ENCODE assay signal across 17 cellular contexts in genomic region chr12:67413577-67413976, GRCh38.
DNase-seq lines count a peak whose midpoint lies in the region; ATAC-seq and TF ChIP-seq lines count a peak whose summit lies in the region.
"Had no signal": no experiment of that assay in that cellular context is flagged by ENCODE, and none has a peak within 500 bp of the region (broad histone marks: within the 10 kb centered on the region; RNA-seq: fewer than 3 reads in every experiment).

No MANE protein-coding gene starts in this region.

- ATAC-seq in GM19463 (IDR thresholded peaks at IDR 0.05; ENCODE audit: unreplicated experiment), result no peak
- ATAC-seq: activated T-cell treated with anti-CD3 and anti-CD28 coated beads, Interleukin-2, amount 50 U/mL, for 72 hours; HepG2; T-helper 17 cell had no signal

- H3K27ac ChIP-seq in breast epithelium (no peak overlapping the region), SJCRH30 (peak overlapping the region; percentile 42)
- H3K27ac ChIP-seq: hepatocyte, neural progenitor cell, uterus had no signal

- H3K4me3 Mint-ChIP-seq in MCF 10A (ENCODE audit: unreplicated experiment), result no peak overlapping the region
- H3K4me3 Mint-ChIP-seq: activated B cell treated with CpG ODN at 0.5 μM for 24 hours; activated T-cell treated with anti-CD3 and anti-CD28 coated beads, Interleukin-2, amount 50 U/mL, for 72 hours; neural progenitor cell; T-helper 17 cell had no signal

- no peaks in the 10 kb centered on the region for H3K27me3 Mint-ChIP-seq in MCF 10A (ENCODE audit: insufficient read depth, unreplicated experiment)
- H3K27me3 Mint-ChIP-seq: activated B cell treated with CpG ODN at 0.5 μM for 24 hours, T-helper 17 cell had no signal

- H3K4me1 Mint-ChIP-seq in MCF 10A (ENCODE audit: insufficient read depth, unreplicated experiment), result peaks cover 13% of the 10 kb centered on the region
- H3K4me1 Mint-ChIP-seq: activated B cell treated with CpG ODN at 0.5 μM for 24 hours, T-helper 17 cell had no signal

- in situ Hi-C loops in GM13977 (cut with MboI; ENCODE audit: low pct_unique_long_range_greater_than_20kb, low sequenced_read_pairs, unreplicated experiment), result no loop called here

- BruUV-seq in MCF 10A (replicated peaks; lab: Mats Ljungman, UMichigan), result no TSS peak

- H3K36me3 ChIP-seq in breast epithelium (no peaks in the 10 kb centered on the region), SJCRH30 (no peaks in the 10 kb centered on the region)
- H3K36me3 ChIP-seq: neural progenitor cell, uterus had no signal

- H3K27me3 ChIP-seq in breast epithelium (no peaks in the 10 kb centered on the region), SJCRH30 (no peaks in the 10 kb centered on the region)
- H3K27me3 ChIP-seq: hepatocyte, neural progenitor cell, uterus had no signal

- DNase-seq in MCF 10A (ENCODE audit: unreplicated experiment) (peak; percentile 65), breast epithelium (ENCODE audit: low spot score in 2 of 2) (no peak), SJCRH30 (peak in 1 of 2 experiments; percentile 47), kidney tubule cell (ENCODE audit: low spot score) (peak; percentile 66), GM13977 (ENCODE audit: low spot score) (no peak), activated gamma-delta T cell treated with Interleukin-2 at 50 U/mL for 16 hours (no peak), HUDEP-2 (lab: John Stamatoyannopoulos, UW; ENCODE audit: unreplicated experiment in 76 of 76) (no peak)
- DNase-seq: activated B cell treated with CpG ODN at 0.5 μM for 24 hours; activated T-cell treated with anti-CD3 and anti-CD28 coated beads, Interleukin-2, amount 50 U/mL, for 72 hours; kidney; MV-4-11; T-helper 17 cell; uterus had no signal

- H3K36me3 Mint-ChIP-seq in MCF 10A (ENCODE audit: insufficient read depth, unreplicated experiment), result no peaks in the 10 kb centered on the region
- H3K36me3 Mint-ChIP-seq: neural progenitor cell had no signal

- TF ChIP-seq CTCF in MCF 10A (IDR thresholded peaks at IDR 0.05; ENCODE audit: unreplicated experiment), result no peak
- TF ChIP-seq CTCF in breast epithelium (IDR thresholded peaks at IDR 0.05), result no peak
- no peak for TF ChIP-seq CTCF in GM13977 (IDR thresholded peaks at IDR 0.05; ENCODE audit: extremely low read depth, insufficient read depth, missing control alignments)

- H3K9me3 Mint-ChIP-seq in MCF 10A (ENCODE audit: unreplicated experiment), result peaks cover 7% of the 10 kb centered on the region
- H3K9me3 Mint-ChIP-seq: neural progenitor cell had no signal

- CTCF ChIA-PET in MCF 10A (lab: Yijun Ruan, JAX), result interaction anchor here (0.5 to 2.2 kb wide), 17 partner anchors 10 to 1272 kb away, joined by 3 to 11 read pairs (median 4); no protein-coding TSS in a partner anchor

- no peak overlapping the region for H3K4me3 ChIP-seq in breast epithelium
- H3K4me3 ChIP-seq in SJCRH30, result no peak overlapping the region
- H3K4me3 ChIP-seq: hepatocyte, neural progenitor cell, uterus had no signal

- no peak overlapping the region for H3K27ac Mint-ChIP-seq in MCF 10A (ENCODE audit: low read depth, unreplicated experiment)
- H3K27ac Mint-ChIP-seq: activated B cell treated with CpG ODN at 0.5 μM for 24 hours; activated T-cell treated with anti-CD3 and anti-CD28 coated beads, Interleukin-2, amount 50 U/mL, for 72 hours; neural progenitor cell; T-helper 17 cell had no signal

- TF ChIP-seq POLR2A in breast epithelium (IDR thresholded peaks at IDR 0.05), result no peak

- H3K4me1 ChIP-seq in breast epithelium (no peaks in the 10 kb centered on the region), SJCRH30 (peaks cover 34% of the 10 kb centered on the region)
- H3K4me1 ChIP-seq: uterus had no signal

- H3K9me3 ChIP-seq in breast epithelium, result no peaks in the 10 kb centered on the region
- H3K9me3 ChIP-seq in SJCRH30 (replicated peaks), result no peaks in the 10 kb centered on the region
- H3K9me3 ChIP-seq: uterus had no signal

- intact Hi-C loops in MCF 10A (cut with micrococcal nuclease) (no loop called here), breast epithelium (cut with DNase I; ENCODE audit: low total_unique reads) (loop anchor here (5.0 kb wide), 1 partner anchor 114 kb away; no protein-coding TSS in a partner anchor)

- POLR2A ChIA-PET in MCF 10A (lab: Yijun Ruan, JAX), result interaction anchor here (0.7 to 2.1 kb wide), 6 partner anchors 9 to 342 kb away, joined by 3 to 9 read pairs (median 3); partner anchors contain the start of gene CAND1

Comparison
In these comparisons a context has a peak if more than half of its experiments do, and no peak if none do; other contexts are left out.
1. DNase-seq: peak in MCF 10A (single experiment) and kidney tubule cell (single experiment); none in breast epithelium (0 of 2), GM13977 (single experiment), activated gamma-delta T cell treated with Interleukin-2 at 50 U/mL for 16 hours (single experiment) and HUDEP-2 (0 of 76).